8 cellular contexts compared by ENCODE assay signal in the genomic region with DNA sequence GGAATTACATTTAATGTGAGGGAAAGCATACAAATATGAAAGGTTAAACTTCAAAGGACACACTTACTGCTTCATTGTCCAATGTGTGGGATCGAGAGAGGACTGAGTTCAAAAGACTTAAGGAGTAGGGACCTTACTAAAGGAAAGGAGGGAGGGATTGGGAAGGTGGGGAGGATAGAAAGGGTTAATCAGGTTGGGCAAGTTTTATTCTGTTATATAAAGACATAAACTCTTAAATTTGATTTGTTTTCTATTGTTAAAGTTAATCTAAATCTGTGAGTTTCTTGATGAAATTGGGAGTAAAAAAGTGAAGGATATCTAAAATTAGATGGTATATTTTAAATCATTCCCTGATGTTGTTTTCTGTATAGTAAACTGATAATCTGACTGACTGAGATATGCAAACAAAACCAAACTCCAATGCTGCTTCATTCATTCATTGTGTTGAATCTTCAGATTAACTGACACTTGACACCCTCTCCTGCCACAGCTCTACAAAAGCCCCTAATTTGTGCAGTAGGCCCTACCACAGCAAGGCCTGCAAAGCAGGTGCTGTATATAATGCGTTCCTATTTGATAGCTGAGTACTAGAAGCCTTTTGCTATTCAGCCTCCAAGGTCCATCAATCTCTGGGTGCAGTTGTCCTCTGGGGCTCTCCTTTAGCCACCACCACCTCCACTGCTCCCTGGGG. TPM values are rescaled to one million over a fixed set of nuclear protein-coding genes. Genes with fewer than 3 reads are reported as not detected.
DNase-seq lines count a peak whose midpoint lies in the region; ATAC-seq, FAIRE-seq and TF ChIP-seq lines count a peak whose summit lies in the region.

No MANE protein-coding gene starts in this region.

- no peaks in the 10 kb centered on the region for H3K36me3 ChIP-seq in neuron (ENCODE audit: insufficient read depth, low read length)

- TF ChIP-seq POLR2A in GM12891 (IDR thresholded peaks at IDR 0.05; ENCODE audit: low read depth, low read length): no peak

- H3K4me1 ChIP-seq in neuron (ENCODE audit: insufficient read depth, low read length): peaks cover 11% of the 10 kb centered on the region

- no peaks in the 10 kb centered on the region for H3K9me3 ChIP-seq in neuron (ENCODE audit: low read length)

- TF ChIP-seq CTCF in HL-60 (IDR thresholded peaks at IDR 0.05; ENCODE audit: insufficient read depth, low read length): no peak

- no peak overlapping the region for H3K4me3 ChIP-seq in HL-60 (replicated peaks; ENCODE audit: insufficient read depth, low read length)
- H3K4me3 ChIP-seq in neuron (ENCODE audit: low read length): peak overlapping the region; percentile 93

- FAIRE-seq in GM12891 (lab: Jason Lieb, UNC): peak; percentile 86

- H3K27ac ChIP-seq in HL-60 (replicated peaks): peak overlapping the region; percentile 93

- H3K27me3 ChIP-seq in HL-60 (ENCODE audit: insufficient read depth, poor library complexity, severe bottlenecking) (no peaks in the 10 kb centered on the region), neuron (ENCODE audit: insufficient read depth, low read length) (no peaks in the 10 kb centered on the region)

- no peak for DNase-seq in GM12891 (ENCODE audit: insufficient read length, low spot score)
- DNase-seq in HL-60 (ENCODE audit: low read depth in 1 of 2, low spot score in 1 of 2): no peak
- DNase-seq in SHP77 treated with DMSO at 0.1 percent for 48 hours (lab: John Stamatoyannopoulos, UW): peak; percentile 49
- DNase-seq in activated CD4-positive, alpha-beta T cell treated with anti-CD3 and anti-CD28 coated beads, Interleukin-2, amount 50 U/mL, for 4 hours: no peak
- no peak for DNase-seq in stimulated activated naive CD4-positive, alpha-beta T cell (lab: John Stamatoyannopoulos, UW)
- no peak for DNase-seq in RKO (ENCODE audit: low spot score)

- ATAC-seq in GM21367 (IDR thresholded peaks at IDR 0.05; ENCODE audit: unreplicated experiment): no peak

- H2AFZ ChIP-seq in neuron (ENCODE audit: low read depth, low read length): no peak overlapping the region

TF ChIP-seq in GM12891, 5 proteins besides CTCF, POLR2A, EP300 and RAD21:
- no peak for TF ChIP-seq TAF1 (IDR thresholded peaks at IDR 0.05; ENCODE audit: low read depth, low read length)
- TF ChIP-seq POU2F2 (IDR thresholded peaks at IDR 0.05; ENCODE audit: low read depth, low read length): no peak
- TF ChIP-seq SPI1 (IDR thresholded peaks at IDR 0.05; ENCODE audit: low read depth, low read length): no peak
- no peak for TF ChIP-seq POLR2AphosphoS5 (IDR thresholded peaks at IDR 0.05; ENCODE audit: low read depth, low read length)
- no peak for TF ChIP-seq PAX5 (IDR thresholded peaks at IDR 0.05; ENCODE audit: insufficient read depth, low read length, severe bottlenecking)

RNA-seq across cellular contexts. Expression of gene UBE2J1, which starts 1.3 kb away (rescaled TPM):
- 37.6 TPM for polyA plus RNA-seq in GM12891 (2012; ENCODE audit: low read depth, missing spikeins)

RNA-seq across cellular contexts. Expression of gene GABRR2, which starts 38.7 kb away (rescaled TPM):
- 0.21 TPM for polyA plus RNA-seq in GM12891 (2012; ENCODE audit: low read depth, missing spikeins)

RNA-seq across cellular contexts. Expression of gene RRAGD, which starts 58.2 kb away (rescaled TPM):
- polyA plus RNA-seq in GM12891 (2012; ENCODE audit: low read depth, missing spikeins): 12.7 TPM
